1 cellular context compared by ENCODE assay signal in genomic region chr19:27793128-27793643, GRCh38.
TF ChIP-seq lines count a peak whose summit lies in the region.

No MANE protein-coding gene starts in this region.

TF ChIP-seq in HEK293, 187 proteins besides CTCF, POLR2A, EP300 and RAD21 (continued from another document and continues in another):
- TF ChIP-seq, protein P1, sequence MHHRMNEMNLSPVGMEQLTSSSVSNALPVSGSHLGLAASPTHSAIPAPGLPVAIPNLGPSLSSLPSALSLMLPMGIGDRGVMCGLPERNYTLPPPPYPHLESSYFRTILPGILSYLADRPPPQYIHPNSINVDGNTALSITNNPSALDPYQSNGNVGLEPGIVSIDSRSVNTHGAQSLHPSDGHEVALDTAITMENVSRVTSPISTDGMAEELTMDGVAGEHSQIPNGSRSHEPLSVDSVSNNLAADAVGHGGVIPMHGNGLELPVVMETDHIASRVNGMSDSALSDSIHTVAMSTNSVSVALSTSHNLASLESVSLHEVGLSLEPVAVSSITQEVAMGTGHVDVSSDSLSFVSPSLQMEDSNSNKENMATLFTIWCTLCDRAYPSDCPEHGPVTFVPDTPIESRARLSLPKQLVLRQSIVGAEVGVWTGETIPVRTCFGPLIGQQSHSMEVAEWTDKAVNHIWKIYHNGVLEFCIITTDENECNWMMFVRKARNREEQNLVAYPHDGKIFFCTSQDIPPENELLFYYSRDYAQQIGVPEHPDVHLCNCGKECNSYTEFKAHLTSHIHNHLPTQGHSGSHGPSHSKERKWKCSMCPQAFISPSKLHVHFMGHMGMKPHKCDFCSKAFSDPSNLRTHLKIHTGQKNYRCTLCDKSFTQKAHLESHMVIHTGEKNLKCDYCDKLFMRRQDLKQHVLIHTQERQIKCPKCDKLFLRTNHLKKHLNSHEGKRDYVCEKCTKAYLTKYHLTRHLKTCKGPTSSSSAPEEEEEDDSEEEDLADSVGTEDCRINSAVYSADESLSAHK (tag by site-specific recombination; IDR thresholded peaks at IDR 0.05): no peak; the same call in 1 of the 2 replicates
- TF ChIP-seq GFI1B (tag by site-specific recombination; IDR thresholded peaks at IDR 0.05) (no peak), ZNF843 (tag by site-specific recombination; IDR thresholded peaks at IDR 0.05) (no peak), REST (tag by site-specific recombination; IDR thresholded peaks at IDR 0.05) (no peak), ZNF335 (tag by site-specific recombination; conservative IDR thresholded peaks at IDR 0.05) (peak; percentile 99), ZNF530 (tag by site-specific recombination; IDR thresholded peaks at IDR 0.05; ENCODE audit: low read depth) (no peak; the same call in 1 of the 2 replicates), ZNF223 (tag by site-specific recombination; IDR thresholded peaks at IDR 0.05) (no peak), ZNF473 (tag by site-specific recombination; IDR thresholded peaks at IDR 0.05) (no peak), WT1 (tag by site-specific recombination; IDR thresholded peaks at IDR 0.05) (peak; percentile 17; the same call in 1 of the 2 replicates), ZNF548 (tag by site-specific recombination; IDR thresholded peaks at IDR 0.05) (no peak), ZNF585B (tag by site-specific recombination; IDR thresholded peaks at IDR 0.05) (no peak), ZNF274 (IDR thresholded peaks at IDR 0.05; ENCODE audit: low read length) (no peak), ZNF274 (tag by site-specific recombination; IDR thresholded peaks at IDR 0.05; ENCODE audit: borderline replicate concordance) (no peak), BCL11B (tag by site-specific recombination; IDR thresholded peaks at IDR 0.05; ENCODE audit: low read depth) (no peak), KLF8 (tag by site-specific recombination; IDR thresholded peaks at IDR 0.05) (peak; percentile 96; the same call in 1 of the 2 replicates), SP3 (tag by site-specific recombination; IDR thresholded peaks at IDR 0.05) (no peak; the same call in none of the 2 replicates), ZNF184 (tag by site-specific recombination; IDR thresholded peaks at IDR 0.05) (0 out of 2 replicates have a peak, but pooled peaks have one; percentile 43), PRDM1 (tag by site-specific recombination; IDR thresholded peaks at IDR 0.05) (peak; percentile 84), ZNF629 (tag by site-specific recombination; IDR thresholded peaks at IDR 0.05) (no peak), ZNF76 (tag by site-specific recombination; IDR thresholded peaks at IDR 0.05; ENCODE audit: borderline replicate concordance, low read depth) (no peak), ZNF510 (tag by site-specific recombination; IDR thresholded peaks at IDR 0.05; ENCODE audit: insufficient replicate concordance) (no peak), ZNF37A (tag by site-specific recombination; IDR thresholded peaks at IDR 0.05) (no peak), ZFP37 (tag by site-specific recombination; IDR thresholded peaks at IDR 0.05) (0 out of 2 replicates have a peak, but pooled peaks have one; percentile 7), ZNF747 (tag by site-specific recombination; IDR thresholded peaks at IDR 0.05) (no peak), ZNF670 (tag by site-specific recombination; IDR thresholded peaks at IDR 0.05; ENCODE audit: low read depth) (no peak), SP2 (tag by site-specific recombination; IDR thresholded peaks at IDR 0.05) (peak; percentile 82), ZNF558 (tag by site-specific recombination; IDR thresholded peaks at IDR 0.05) (0 out of 2 replicates have a peak, but pooled peaks have one; percentile 17), HOXC10 (CRISPR knock-in tag; IDR thresholded peaks at IDR 0.05) (no peak), ZNF16 (tag by site-specific recombination; IDR thresholded peaks at IDR 0.05; ENCODE audit: low read depth) (no peak), MZF1 (tag by site-specific recombination; IDR thresholded peaks at IDR 0.05; ENCODE audit: borderline replicate concordance) (peak; percentile 45; the same call in 1 of the 2 replicates), ZNF391 (tag by site-specific recombination; IDR thresholded peaks at IDR 0.05; ENCODE audit: borderline replicate concordance, low read depth) (no peak), HIC1 (tag by site-specific recombination; IDR thresholded peaks at IDR 0.05) (peak; percentile 98), ZNF24 (tag by site-specific recombination; IDR thresholded peaks at IDR 0.05) (no peak), ZNF449 (tag by site-specific recombination; IDR thresholded peaks at IDR 0.05) (no peak; the same call in 1 of the 2 replicates), KLF7 (tag by site-specific recombination; IDR thresholded peaks at IDR 0.05; ENCODE audit: borderline replicate concordance) (peak; percentile 83), ZNF292 (tag by site-specific recombination; IDR thresholded peaks at IDR 0.05; ENCODE audit: borderline replicate concordance, low read depth) (no peak), EGR2 (tag by site-specific recombination; IDR thresholded peaks at IDR 0.05; ENCODE audit: low read depth) (0 out of 2 replicates have a peak, but pooled peaks have one; percentile 27), ZNF423 (tag by site-specific recombination; IDR thresholded peaks at IDR 0.05) (peak; percentile 80; the same call in 1 of the 2 replicates), KLF9 (tag by site-specific recombination; IDR thresholded peaks at IDR 0.05; ENCODE audit: low read depth) (peak; percentile 96), ZNF10 (tag by site-specific recombination; IDR thresholded peaks at IDR 0.05) (no peak), ZNF394 (tag by site-specific recombination; IDR thresholded peaks at IDR 0.05; ENCODE audit: borderline replicate concordance) (no peak), ZSCAN30 (tag by site-specific recombination; IDR thresholded peaks at IDR 0.05) (peak; percentile 98), ZNF19 (tag by site-specific recombination; IDR thresholded peaks at IDR 0.05; ENCODE audit: low read depth) (no peak), ZNF416 (tag by site-specific recombination; IDR thresholded peaks at IDR 0.05) (no peak), ZBTB8A (tag by site-specific recombination; IDR thresholded peaks at IDR 0.05) (no peak; the same call in 1 of the 2 replicates), SP7 (tag by site-specific recombination; IDR thresholded peaks at IDR 0.05) (peak; percentile 19; the same call in 1 of the 2 replicates), ZXDB (tag by site-specific recombination; IDR thresholded peaks at IDR 0.05) (no peak)
- TF ChIP-seq, protein P2, sequence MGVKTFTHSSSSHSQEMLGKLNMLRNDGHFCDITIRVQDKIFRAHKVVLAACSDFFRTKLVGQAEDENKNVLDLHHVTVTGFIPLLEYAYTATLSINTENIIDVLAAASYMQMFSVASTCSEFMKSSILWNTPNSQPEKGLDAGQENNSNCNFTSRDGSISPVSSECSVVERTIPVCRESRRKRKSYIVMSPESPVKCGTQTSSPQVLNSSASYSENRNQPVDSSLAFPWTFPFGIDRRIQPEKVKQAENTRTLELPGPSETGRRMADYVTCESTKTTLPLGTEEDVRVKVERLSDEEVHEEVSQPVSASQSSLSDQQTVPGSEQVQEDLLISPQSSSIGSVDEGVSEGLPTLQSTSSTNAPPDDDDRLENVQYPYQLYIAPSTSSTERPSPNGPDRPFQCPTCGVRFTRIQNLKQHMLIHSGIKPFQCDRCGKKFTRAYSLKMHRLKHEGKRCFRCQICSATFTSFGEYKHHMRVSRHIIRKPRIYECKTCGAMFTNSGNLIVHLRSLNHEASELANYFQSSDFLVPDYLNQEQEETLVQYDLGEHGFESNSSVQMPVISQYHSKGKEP (tag by site-specific recombination; IDR thresholded peaks at IDR 0.05): no peak
- TF ChIP-seq, protein P3, sequence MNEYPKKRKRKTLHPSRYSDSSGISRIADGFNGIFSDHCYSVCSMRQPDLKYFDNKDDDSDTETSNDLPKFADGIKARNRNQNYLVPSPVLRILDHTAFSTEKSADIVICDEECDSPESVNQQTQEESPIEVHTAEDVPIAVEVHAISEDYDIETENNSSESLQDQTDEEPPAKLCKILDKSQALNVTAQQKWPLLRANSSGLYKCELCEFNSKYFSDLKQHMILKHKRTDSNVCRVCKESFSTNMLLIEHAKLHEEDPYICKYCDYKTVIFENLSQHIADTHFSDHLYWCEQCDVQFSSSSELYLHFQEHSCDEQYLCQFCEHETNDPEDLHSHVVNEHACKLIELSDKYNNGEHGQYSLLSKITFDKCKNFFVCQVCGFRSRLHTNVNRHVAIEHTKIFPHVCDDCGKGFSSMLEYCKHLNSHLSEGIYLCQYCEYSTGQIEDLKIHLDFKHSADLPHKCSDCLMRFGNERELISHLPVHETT (tag by site-specific recombination; IDR thresholded peaks at IDR 0.05): no peak
- TF ChIP-seq, protein P4, sequence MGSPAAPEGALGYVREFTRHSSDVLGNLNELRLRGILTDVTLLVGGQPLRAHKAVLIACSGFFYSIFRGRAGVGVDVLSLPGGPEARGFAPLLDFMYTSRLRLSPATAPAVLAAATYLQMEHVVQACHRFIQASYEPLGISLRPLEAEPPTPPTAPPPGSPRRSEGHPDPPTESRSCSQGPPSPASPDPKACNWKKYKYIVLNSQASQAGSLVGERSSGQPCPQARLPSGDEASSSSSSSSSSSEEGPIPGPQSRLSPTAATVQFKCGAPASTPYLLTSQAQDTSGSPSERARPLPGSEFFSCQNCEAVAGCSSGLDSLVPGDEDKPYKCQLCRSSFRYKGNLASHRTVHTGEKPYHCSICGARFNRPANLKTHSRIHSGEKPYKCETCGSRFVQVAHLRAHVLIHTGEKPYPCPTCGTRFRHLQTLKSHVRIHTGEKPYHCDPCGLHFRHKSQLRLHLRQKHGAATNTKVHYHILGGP (tag by site-specific recombination; IDR thresholded peaks at IDR 0.05): no peak
- TF ChIP-seq, protein P5, sequence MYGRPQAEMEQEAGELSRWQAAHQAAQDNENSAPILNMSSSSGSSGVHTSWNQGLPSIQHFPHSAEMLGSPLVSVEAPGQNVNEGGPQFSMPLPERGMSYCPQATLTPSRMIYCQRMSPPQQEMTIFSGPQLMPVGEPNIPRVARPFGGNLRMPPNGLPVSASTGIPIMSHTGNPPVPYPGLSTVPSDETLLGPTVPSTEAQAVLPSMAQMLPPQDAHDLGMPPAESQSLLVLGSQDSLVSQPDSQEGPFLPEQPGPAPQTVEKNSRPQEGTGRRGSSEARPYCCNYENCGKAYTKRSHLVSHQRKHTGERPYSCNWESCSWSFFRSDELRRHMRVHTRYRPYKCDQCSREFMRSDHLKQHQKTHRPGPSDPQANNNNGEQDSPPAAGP (tag by site-specific recombination; IDR thresholded peaks at IDR 0.05): no peak; the same call in 1 of the 2 replicates
- TF ChIP-seq, protein P6, sequence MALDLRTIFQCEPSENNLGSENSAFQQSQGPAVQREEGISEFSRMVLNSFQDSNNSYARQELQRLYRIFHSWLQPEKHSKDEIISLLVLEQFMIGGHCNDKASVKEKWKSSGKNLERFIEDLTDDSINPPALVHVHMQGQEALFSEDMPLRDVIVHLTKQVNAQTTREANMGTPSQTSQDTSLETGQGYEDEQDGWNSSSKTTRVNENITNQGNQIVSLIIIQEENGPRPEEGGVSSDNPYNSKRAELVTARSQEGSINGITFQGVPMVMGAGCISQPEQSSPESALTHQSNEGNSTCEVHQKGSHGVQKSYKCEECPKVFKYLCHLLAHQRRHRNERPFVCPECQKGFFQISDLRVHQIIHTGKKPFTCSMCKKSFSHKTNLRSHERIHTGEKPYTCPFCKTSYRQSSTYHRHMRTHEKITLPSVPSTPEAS (tag by site-specific recombination; IDR thresholded peaks at IDR 0.05): no peak
